In genomic region chr4:106273831-106274230, GRCh38 we compare ENCODE assay signal across 21 cellular contexts. TPM values are rescaled to one million over a fixed set of nuclear protein-coding genes. Genes with fewer than 3 reads are reported as not detected.
A peak's percentile ranks its signal among the peaks of the same experiment; 100 is the strongest.
DNase-seq lines count a peak whose midpoint lies in the region; ATAC-seq and TF ChIP-seq lines count a peak whose summit lies in the region.
"Had no signal": no experiment of that assay in that cellular context is flagged by ENCODE, and none has a peak within 500 bp of the region (broad histone marks: within the 10 kb centered on the region; RNA-seq: fewer than 3 reads in every experiment).

No MANE protein-coding gene starts in this region.

- H3K36me3 Mint-ChIP-seq in HFFc6 (ENCODE audit: low read depth): peaks cover 6% of the 10 kb centered on the region

- in situ Hi-C loops in astrocyte of the spinal cord (cut with HindIII; ENCODE audit: low sequenced_read_pairs): no loop called here

- TF ChIP-seq POLR2A in lower leg skin (IDR thresholded peaks at IDR 0.05): no peak

- H3K27ac Mint-ChIP-seq in HFFc6: peak overlapping the region; percentile 63

- no peaks in the 10 kb centered on the region for H3K9me3 Mint-ChIP-seq in HFFc6

- H3K4me1 Mint-ChIP-seq in HFFc6 (ENCODE audit: low read depth): peaks cover 49% of the 10 kb centered on the region

- DNase-seq in HFFc6: peak; percentile 6
- DNase-seq in astrocyte of the spinal cord (ENCODE audit: low read depth, low spot score): peak; percentile 15
- DNase-seq in fibroblast of villous mesenchyme (ENCODE audit: low read depth): peak; percentile 20
- DNase-seq in renal cortical epithelial cell (ENCODE audit: low read depth): peak; percentile 49
- no peak for DNase-seq in DMS114 treated with DMSO at 0.1 percent for 48 hours (lab: John Stamatoyannopoulos, UW; ENCODE audit: unreplicated experiment)
- DNase-seq in ureter (ENCODE audit: low spot score): no peak
- DNase-seq in lower leg skin (ENCODE audit: low spot score in 2 of 2): no peak
- DNase-seq: activated CD4-positive, alpha-beta T cell treated with anti-CD3 and anti-CD28 coated beads, Interleukin-2, amount 50 U/mL, for 48 hours; activated gamma-delta T cell; adrenal gland; caudate nucleus; DMS79 treated with DMSO at 0.1 percent for 48 hours; heart right ventricle; NCI-H2081; retina; stomach; T-helper 2 cell; upper lobe of left lung; WERI-Rb-1 had no signal

- TF ChIP-seq CTCF in HFFc6 (IDR thresholded peaks at IDR 0.05) (no peak), astrocyte of the spinal cord (IDR thresholded peaks at IDR 0.05; ENCODE audit: low read depth, low read length) (no peak), fibroblast of villous mesenchyme (IDR thresholded peaks at IDR 0.05; ENCODE audit: insufficient read depth, low read depth, low read length) (no peak), lower leg skin (IDR thresholded peaks at IDR 0.05) (no peak)

- no peaks in the 10 kb centered on the region for H3K27me3 Mint-ChIP-seq in HFFc6 (ENCODE audit: insufficient read depth)

- ATAC-seq in GM19023 (IDR thresholded peaks at IDR 0.05; ENCODE audit: unreplicated experiment): no peak
- ATAC-seq: heart right ventricle had no signal

- intact Hi-C loops in lower leg skin (cut with DNase I; ENCODE audit: low total_unique reads): no loop called here

- WGBS in lower leg skin, 2 donors: 64 to 68% methylated on average over 2 of the region's 2 CpGs

- no peak overlapping the region for H3K4me3 Mint-ChIP-seq in HFFc6

- H3K4me3 ChIP-seq in astrocyte of the spinal cord (ENCODE audit: low read depth, low read length) (no peak overlapping the region), fibroblast of villous mesenchyme (ENCODE audit: low read depth, low read length) (no peak overlapping the region), lower leg skin (ENCODE audit: low read depth, poor library complexity, severe bottlenecking) (no peak overlapping the region)
- H3K4me3 ChIP-seq: adrenal gland, heart right ventricle, SK-N-MC, stomach, upper lobe of left lung had no signal

RNA-seq across cellular contexts. Expression of gene TBCK, which starts 42.2 kb away (rescaled TPM):
- 10 to 100 TPM; 21.4 to 37.0 (median 27.1) TPM for total RNA-seq in HFFc6 (2021; fragmentation: NEBNext Ultra II Directional; extraction: Animal tissue kit (Norgen Biotek cat#: 25700))
- 41.6 and 80.3 TPM in 2 replicates for total RNA-seq in fibroblast of villous mesenchyme
- 19.4 and 79.6 TPM in 2 replicates for total RNA-seq in renal cortical epithelial cell
- 64.5 TPM for total RNA-seq in ureter
- 10 to 100 TPM; 15.6 to 29.9 (median 21.8) TPM for total RNA-seq in lower leg skin

RNA-seq across cellular contexts. Expression of gene AIMP1, which starts 42.5 kb away (rescaled TPM):
- 10 to 100 TPM; 64.7 to 74.9 (median 70.8) TPM for total RNA-seq in HFFc6 (2021; fragmentation: NEBNext Ultra II Directional; extraction: Animal tissue kit (Norgen Biotek cat#: 25700))
- total RNA-seq in fibroblast of villous mesenchyme (24.2 and 27.6 TPM in 2 replicates), renal cortical epithelial cell (36.2 and 41.8 TPM in 2 replicates), ureter (58.3 TPM), lower leg skin (10 to 100 TPM; 14.9 to 25.0 (median 18.6) TPM)

Comparison
In these comparisons a context has a peak if more than half of its experiments do, and no peak if none do; other contexts are left out.
1. DNase-seq: peak in HFFc6 (single experiment), astrocyte of the spinal cord (single experiment), fibroblast of villous mesenchyme (single experiment) and renal cortical epithelial cell (single experiment); none in DMS114 treated with DMSO at 0.1 percent for 48 hours (single experiment), ureter (single experiment) and lower leg skin (0 of 2).